Comparison of ENCODE assay signal across 21 cellular contexts in the genomic region with DNA sequence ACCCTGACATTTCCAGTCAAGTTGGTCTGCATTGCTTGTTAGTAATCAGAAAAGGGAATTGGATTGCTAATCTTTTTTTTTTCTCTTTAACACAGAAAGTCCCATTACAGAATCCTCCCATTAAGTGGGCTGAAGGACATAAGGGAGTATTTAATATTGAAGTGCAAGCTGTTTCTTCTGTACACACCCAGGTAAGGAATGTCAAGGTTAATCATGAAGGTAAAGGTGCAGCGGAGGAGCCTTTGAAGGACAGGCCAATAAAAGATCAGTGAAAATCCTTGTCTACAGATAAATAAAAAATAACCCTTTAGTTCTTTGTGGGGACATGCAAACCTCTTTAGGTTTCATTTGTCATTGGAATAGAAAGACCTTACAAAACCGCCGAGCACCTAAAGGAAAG.
DNase-seq lines count a peak whose midpoint lies in the region; ATAC-seq and TF ChIP-seq lines count a peak whose summit lies in the region.
"Had no signal": no experiment of that assay in that cellular context is flagged by ENCODE, and none has a peak within 500 bp of the region (broad histone marks: within the 10 kb centered on the region; RNA-seq: fewer than 3 reads in every experiment).

No MANE protein-coding gene starts in this region.

- H3K9me3 Mint-ChIP-seq in T-helper 2 cell treated with Interferon-gamma antibody and Interleukin-4, amounts not matched to agents 5 μg/mL and 100 μg/mL, for 36 hours: no peaks in the 10 kb centered on the region
- no peaks in the 10 kb centered on the region for H3K9me3 Mint-ChIP-seq in Calu3 (ENCODE audit: low read depth, unreplicated experiment)
- H3K9me3 Mint-ChIP-seq: CD8-positive, alpha-beta T cell had no signal

- intact Hi-C loops in lower lobe of right lung (cut with DNase I): no loop called here
- intact Hi-C loops in upper lobe of right lung (cut with DNase I): no loop called here
- intact Hi-C loops in adrenal gland (cut with DNase I): no loop called here
- intact Hi-C loops in Calu3 (cut with micrococcal nuclease; ENCODE audit: unreplicated experiment): no loop called here

- H3K4me3 ChIP-seq in hepatocyte (no peak overlapping the region), lower lobe of right lung (no peak overlapping the region), upper lobe of right lung (no peak overlapping the region), adrenal gland (no peak overlapping the region)
- H3K4me3 ChIP-seq: BLaER1, HAP-1 had no signal

- H3K27me3 ChIP-seq in hepatocyte (no peaks in the 10 kb centered on the region), lower lobe of right lung (ENCODE audit: low read depth) (no peaks in the 10 kb centered on the region), upper lobe of right lung (no peaks in the 10 kb centered on the region), adrenal gland (no peaks in the 10 kb centered on the region)
- H3K27me3 ChIP-seq: BLaER1 had no signal

- no peak for TF ChIP-seq POLR2A in adrenal gland (IDR thresholded peaks at IDR 0.05)

- H4K20me1 ChIP-seq in hepatocyte (ENCODE audit: insufficient read depth, poor library complexity, severe bottlenecking): no peaks in the 10 kb centered on the region
- H4K20me1 ChIP-seq: BLaER1 had no signal

- no peaks in the 10 kb centered on the region for H3K79me2 ChIP-seq in hepatocyte

- H3K9me2 ChIP-seq in hepatocyte (replicated peaks; ENCODE audit: insufficient read depth): no peaks in the 10 kb centered on the region

- H3K27ac Mint-ChIP-seq in T-helper 2 cell treated with Interferon-gamma antibody and Interleukin-4, amounts not matched to agents 5 μg/mL and 100 μg/mL, for 36 hours: peak overlapping the region; percentile 26
- H3K27ac Mint-ChIP-seq in Calu3 (ENCODE audit: unreplicated experiment): no peak overlapping the region
- H3K27ac Mint-ChIP-seq: CD8-positive, alpha-beta T cell had no signal

- H2AFZ ChIP-seq in hepatocyte: no peak overlapping the region

- peaks cover 78% of the 10 kb centered on the region for H3K36me3 Mint-ChIP-seq in T-helper 2 cell treated with Interferon-gamma antibody and Interleukin-4, amounts not matched to agents 5 μg/mL and 100 μg/mL, for 36 hours (ENCODE audit: low read depth)
- H3K36me3 Mint-ChIP-seq in Calu3 (ENCODE audit: insufficient read depth, unreplicated experiment): no peaks in the 10 kb centered on the region

- H3K4me1 ChIP-seq in hepatocyte (ENCODE audit: insufficient read depth) (peaks cover 4% of the 10 kb centered on the region), lower lobe of right lung (no peaks in the 10 kb centered on the region), upper lobe of right lung (no peaks in the 10 kb centered on the region), adrenal gland (replicated peaks in 1 of 2) (peaks cover 7 to 10% of the 10 kb centered on the region in 2 donors)
- H3K4me1 ChIP-seq: HAP-1 had no signal

- no TSS peak for BruUV-seq in Calu3 (replicated peaks; lab: Mats Ljungman, UMichigan)

- peak overlapping the region; percentile 13 for H3K4me2 ChIP-seq in hepatocyte
- H3K4me2 ChIP-seq: BLaER1 had no signal

- H3K9me3 ChIP-seq in hepatocyte (ENCODE audit: low read depth) (no peaks in the 10 kb centered on the region), lower lobe of right lung (no peaks in the 10 kb centered on the region), upper lobe of right lung (no peaks in the 10 kb centered on the region), adrenal gland (replicated peaks in 1 of 3) (no peaks in the 10 kb centered on the region)
- H3K9me3 ChIP-seq: BLaER1, Caco-2, HAP-1 had no signal

- H3K27me3 Mint-ChIP-seq in T-helper 2 cell treated with Interferon-gamma antibody and Interleukin-4, amounts not matched to agents 5 μg/mL and 100 μg/mL, for 36 hours (ENCODE audit: low read depth): no peaks in the 10 kb centered on the region
- peaks cover 21% of the 10 kb centered on the region for H3K27me3 Mint-ChIP-seq in Calu3 (ENCODE audit: unreplicated experiment)
- H3K27me3 Mint-ChIP-seq: B cell; CD4-positive, CD25-positive, alpha-beta regulatory T cell had no signal

- DNase-seq in T-helper 2 cell treated with Interferon-gamma antibody and Interleukin-4, amounts not matched to agents 5 μg/mL and 100 μg/mL, for 36 hours (ENCODE audit: low spot score): no peak
- no peak for DNase-seq in T-helper 2 cell
- no peak for DNase-seq in hepatocyte (ENCODE audit: low spot score)
- no peak for DNase-seq in lower lobe of right lung
- DNase-seq in upper lobe of right lung: no peak
- no peak for DNase-seq in NCI-H2107 treated with DMSO at 0.1 percent for 48 hours (lab: John Stamatoyannopoulos, UW; ENCODE audit: unreplicated experiment)
- no peak for DNase-seq in adrenal gland
- DNase-seq in Calu3: no peak
- DNase-seq: CD4-positive, CD25-positive, alpha-beta regulatory T cell; CD8-positive, alpha-beta T cell; DMS 273 treated with DMSO at 0.1 percent for 48 hours; DMS79; EL; GDM1; GOT3 had no signal

- H3K4me3 Mint-ChIP-seq in T-helper 2 cell treated with Interferon-gamma antibody and Interleukin-4, amounts not matched to agents 5 μg/mL and 100 μg/mL, for 36 hours: no peak overlapping the region
- H3K4me3 Mint-ChIP-seq in Calu3 (ENCODE audit: low read depth, unreplicated experiment): no peak overlapping the region
- H3K4me3 Mint-ChIP-seq: B cell; CD4-positive, CD25-positive, alpha-beta regulatory T cell; CD8-positive, alpha-beta T cell had no signal

- peak; percentile 59 to 65 for ATAC-seq in lower lobe of right lung
- ATAC-seq in upper lobe of right lung: peak; percentile 36
- ATAC-seq: CD8-positive, alpha-beta T cell had no signal

- WGBS in hepatocyte (ENCODE audit: low lambda C conversion rate, missing lambda C conversion rate): 56% methylated on average over 3 of the region's 3 CpGs
- 72 to 88% (median 75%) methylated on average over 3 of the region's 3 CpGs for WGBS in adrenal gland, 4 donors

- TF ChIP-seq CTCF in hepatocyte (IDR thresholded peaks at IDR 0.05; ENCODE audit: poor library complexity): no peak
- no peak for TF ChIP-seq CTCF in lower lobe of right lung (IDR thresholded peaks at IDR 0.05)
- TF ChIP-seq CTCF in upper lobe of right lung (IDR thresholded peaks at IDR 0.05): no peak
- no peak for TF ChIP-seq CTCF in adrenal gland (IDR thresholded peaks at IDR 0.05)
- TF ChIP-seq CTCF in Calu3 (IDR thresholded peaks at IDR 0.05; ENCODE audit: unreplicated experiment): no peak

- peaks cover 15% of the 10 kb centered on the region for H3K4me1 Mint-ChIP-seq in T-helper 2 cell treated with Interferon-gamma antibody and Interleukin-4, amounts not matched to agents 5 μg/mL and 100 μg/mL, for 36 hours (ENCODE audit: low read depth)
- H3K4me1 Mint-ChIP-seq in Calu3 (ENCODE audit: low read depth, unreplicated experiment): no peaks in the 10 kb centered on the region
- H3K4me1 Mint-ChIP-seq: B cell had no signal

- H3K36me3 ChIP-seq in hepatocyte (replicated peaks; ENCODE audit: insufficient read depth, low read depth): no peaks in the 10 kb centered on the region
- H3K36me3 ChIP-seq in lower lobe of right lung: peaks cover 69% of the 10 kb centered on the region
- peaks cover 64% of the 10 kb centered on the region for H3K36me3 ChIP-seq in upper lobe of right lung
- H3K36me3 ChIP-seq in adrenal gland (replicated peaks in 1 of 2): peaks cover 0 to 28% of the 10 kb centered on the region in 2 donors
- H3K36me3 ChIP-seq: HAP-1 had no signal

- CTCF ChIA-PET in Calu3 (lab: Charles Lee): no interaction called here

- H3K27ac ChIP-seq in hepatocyte (peak overlapping the region; percentile 45), lower lobe of right lung (no peak overlapping the region), upper lobe of right lung (no peak overlapping the region), adrenal gland (no peak overlapping the region)
- H3K27ac ChIP-seq: 22Rv1, BLaER1, C4-2B had no signal
